In genomic region chr5:180624630-180625029, GRCh38 we compare ENCODE assay signal across 20 cellular contexts. TPM values are rescaled to one million over a fixed set of nuclear protein-coding genes. Genes with fewer than 3 reads are reported as not detected.
"Had no signal": no experiment of that assay in that cellular context is flagged by ENCODE, and none has a peak within 500 bp of the region (broad histone marks: within the 10 kb centered on the region; RNA-seq: fewer than 3 reads in every experiment).

No MANE protein-coding gene starts in this region.

- H3K36me3 Mint-ChIP-seq: activated naive CD4-positive, alpha-beta T cell treated with anti-CD3 and anti-CD28 coated beads, Interleukin-2, amount 50 U/mL, for 72 hours; naive thymus-derived CD4-positive, alpha-beta T cell; stimulated activated naive B cell treated with anti-CD40 and anti-IgM and Interleukin-4, amounts not matched to agents 10 μg/mL and 1 μg/mL and 100 μg/mL, for 72 hours had no signal

- H3K27me3 Mint-ChIP-seq: activated CD4-positive, alpha-beta T cell treated with anti-CD3 and anti-CD28 coated beads, Interleukin-2, amount 10 ng/mL, durations not matched to agents 24 days and 14 days; naive thymus-derived CD4-positive, alpha-beta T cell had no signal

- H3K27ac Mint-ChIP-seq: activated CD4-positive, alpha-beta T cell treated with anti-CD3 and anti-CD28 coated beads, Interleukin-2, amount 10 ng/mL, durations not matched to agents 24 days and 14 days; stimulated activated naive B cell treated with anti-CD40 and anti-IgM and Interleukin-4, amounts not matched to agents 10 μg/mL and 1 μg/mL and 100 μg/mL, for 72 hours had no signal

- DNase-seq: activated CD4-positive, alpha-beta T cell treated with anti-CD3 and anti-CD28 coated beads, Interleukin-2, amount 10 ng/mL, durations not matched to agents 24 days and 14 days; activated CD4-positive, CD25-positive, alpha-beta regulatory T cell; activated CD8-positive, alpha-beta memory T cell treated with anti-CD3 and anti-CD28 coated beads for 24 hours; activated CD8-positive, alpha-beta memory T cell treated with anti-CD3 and anti-CD28 coated beads, Interleukin-2, amount 50 U/mL, for 48 hours; activated gamma-delta T cell; body of pancreas; foreskin fibroblast; mesenchymal stem cell; naive thymus-derived CD4-positive, alpha-beta T cell; ovary; stimulated activated CD4-positive, alpha-beta T cell treated with anti-CD3 and anti-CD28 coated beads, Interleukin-4, amount 100 ng/mL, for 24 hours; stimulated activated naive B cell treated with anti-CD40 and anti-IgM and Interleukin-4, amounts not matched to agents 10 μg/mL and 1 μg/mL and 100 μg/mL, for 72 hours; T-helper 9 cell; upper lobe of right lung had no signal

- H3K4me3 Mint-ChIP-seq: activated CD4-positive, alpha-beta T cell treated with anti-CD3 and anti-CD28 coated beads, Interleukin-2, amount 10 ng/mL, durations not matched to agents 24 days and 14 days; stimulated activated naive B cell treated with anti-CD40 and anti-IgM and Interleukin-4, amounts not matched to agents 10 μg/mL and 1 μg/mL and 100 μg/mL, for 72 hours had no signal

- H3K9me3 Mint-ChIP-seq: activated CD4-positive, alpha-beta T cell treated with anti-CD3 and anti-CD28 coated beads, Interleukin-2, amount 10 ng/mL, durations not matched to agents 24 days and 14 days; activated naive CD4-positive, alpha-beta T cell treated with anti-CD3 and anti-CD28 coated beads, Interleukin-2, amount 50 U/mL, for 72 hours; naive thymus-derived CD4-positive, alpha-beta T cell; stimulated activated naive B cell treated with anti-CD40 and anti-IgM and Interleukin-4, amounts not matched to agents 10 μg/mL and 1 μg/mL and 100 μg/mL, for 72 hours had no signal

- ATAC-seq: activated naive CD4-positive, alpha-beta T cell treated with anti-CD3 and anti-CD28 coated beads, Interleukin-2, amount 50 U/mL, for 72 hours; body of pancreas; naive thymus-derived CD4-positive, alpha-beta T cell; sciatic nerve; stimulated activated naive B cell treated with anti-CD40 and anti-IgM and Interleukin-4, amounts not matched to agents 10 μg/mL and 1 μg/mL and 100 μg/mL, for 72 hours; upper lobe of right lung had no signal

RNA-seq across cellular contexts. Expression of gene SCGB3A1, which starts 33.3 kb away (rescaled TPM):
- total RNA-seq: activated CD4-positive, alpha-beta T cell treated with anti-CD3 and anti-CD28 coated beads, Interleukin-2, amount 10 ng/mL, durations not matched to agents 24 days and 14 days; activated naive CD4-positive, alpha-beta T cell treated with anti-CD3 and anti-CD28 coated beads, Interleukin-2, amount 50 U/mL, for 72 hours; body of pancreas; cardiac septum; glomerular endothelial cell; hepatocyte; pulmonary artery endothelial cell; sciatic nerve had no signal
- polyA plus RNA-seq: hepatocyte; naive thymus-derived CD4-positive, alpha-beta T cell had no signal
